Comparison of ENCODE assay signal across 2 cellular contexts in the genomic region with DNA sequence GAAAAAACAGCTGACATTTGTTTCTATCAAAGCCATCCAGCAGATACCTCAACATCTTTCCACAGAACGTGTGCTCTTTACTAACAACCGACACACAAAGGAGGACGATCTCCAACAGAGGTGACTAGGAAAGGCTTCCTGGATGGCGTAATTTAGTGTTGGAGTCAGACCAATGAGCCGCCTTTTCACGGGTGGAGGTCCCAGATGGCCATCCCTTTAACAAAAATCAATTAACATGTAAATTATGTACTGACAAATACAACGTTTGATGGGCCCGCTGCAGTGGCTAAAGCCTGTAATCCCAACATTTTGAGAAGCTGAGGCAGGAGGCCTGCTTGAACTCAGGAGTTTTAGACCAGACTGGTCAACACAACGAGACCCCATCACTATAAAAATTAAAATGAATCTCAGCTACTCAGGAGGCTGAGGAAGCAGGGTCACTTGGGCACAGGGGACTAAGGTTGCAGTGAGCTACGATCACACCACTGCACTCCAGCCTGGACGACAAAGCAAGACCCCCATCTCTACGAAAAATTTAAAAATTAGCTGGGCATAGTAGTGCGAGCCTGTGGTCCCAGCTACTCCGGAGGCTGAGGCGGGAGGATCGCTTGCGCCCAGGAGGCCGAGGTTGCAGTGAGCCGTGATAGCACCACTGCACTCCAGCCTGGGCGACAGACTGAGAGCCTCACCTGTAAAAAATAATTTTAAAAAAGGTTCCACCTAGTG.
A peak's percentile ranks its signal among the peaks of the same experiment; 100 is the strongest.
TF ChIP-seq lines count a peak whose summit lies in the region.

No MANE protein-coding gene starts in this region.

TF ChIP-seq in IMR-90, 13 proteins besides CTCF, POLR2A, EP300 and RAD21:
- TF ChIP-seq BHLHE40 (IDR thresholded peaks at IDR 0.05; ENCODE audit: low read depth, low read length), result no peak
- TF ChIP-seq NFE2L2 (IDR thresholded peaks at IDR 0.05; ENCODE audit: low read depth, low read length), result no peak
- no peak for TF ChIP-seq MXI1 (IDR thresholded peaks at IDR 0.05; ENCODE audit: borderline replicate concordance, low read depth, low read length)
- no peak for TF ChIP-seq MAFK (IDR thresholded peaks at IDR 0.05; ENCODE audit: low read depth, low read length)
- TF ChIP-seq, protein P1, sequence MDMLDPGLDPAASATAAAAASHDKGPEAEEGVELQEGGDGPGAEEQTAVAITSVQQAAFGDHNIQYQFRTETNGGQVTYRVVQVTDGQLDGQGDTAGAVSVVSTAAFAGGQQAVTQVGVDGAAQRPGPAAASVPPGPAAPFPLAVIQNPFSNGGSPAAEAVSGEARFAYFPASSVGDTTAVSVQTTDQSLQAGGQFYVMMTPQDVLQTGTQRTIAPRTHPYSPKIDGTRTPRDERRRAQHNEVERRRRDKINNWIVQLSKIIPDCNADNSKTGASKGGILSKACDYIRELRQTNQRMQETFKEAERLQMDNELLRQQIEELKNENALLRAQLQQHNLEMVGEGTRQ (IDR thresholded peaks at IDR 0.05; ENCODE audit: low read depth, low read length), result no peak
- TF ChIP-seq, protein P2, sequence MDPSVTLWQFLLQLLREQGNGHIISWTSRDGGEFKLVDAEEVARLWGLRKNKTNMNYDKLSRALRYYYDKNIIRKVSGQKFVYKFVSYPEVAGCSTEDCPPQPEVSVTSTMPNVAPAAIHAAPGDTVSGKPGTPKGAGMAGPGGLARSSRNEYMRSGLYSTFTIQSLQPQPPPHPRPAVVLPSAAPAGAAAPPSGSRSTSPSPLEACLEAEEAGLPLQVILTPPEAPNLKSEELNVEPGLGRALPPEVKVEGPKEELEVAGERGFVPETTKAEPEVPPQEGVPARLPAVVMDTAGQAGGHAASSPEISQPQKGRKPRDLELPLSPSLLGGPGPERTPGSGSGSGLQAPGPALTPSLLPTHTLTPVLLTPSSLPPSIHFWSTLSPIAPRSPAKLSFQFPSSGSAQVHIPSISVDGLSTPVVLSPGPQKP (IDR thresholded peaks at IDR 0.05; ENCODE audit: borderline replicate concordance, low read depth, low read length), result no peak
- no peak for TF ChIP-seq SMC3 (IDR thresholded peaks at IDR 0.05; ENCODE audit: low read depth, low read length)
- no peak for TF ChIP-seq RCOR1 (IDR thresholded peaks at IDR 0.05; ENCODE audit: insufficient replicate concordance, low read length)
- TF ChIP-seq CEBPB (IDR thresholded peaks at IDR 0.05; ENCODE audit: low read depth, low read length), result no peak
- TF ChIP-seq FOS (IDR thresholded peaks at IDR 0.05; ENCODE audit: low read depth, low read length), result no peak
- TF ChIP-seq MAZ (IDR thresholded peaks at IDR 0.05; ENCODE audit: borderline replicate concordance, low read depth, low read length), result no peak
- TF ChIP-seq CHD1 (IDR thresholded peaks at IDR 0.05; ENCODE audit: low read depth, low read length), result no peak
- TF ChIP-seq RFX5 (IDR thresholded peaks at IDR 0.05; ENCODE audit: low read depth, low read length), result no peak

TF ChIP-seq in GM12878, 131 proteins besides CTCF, POLR2A, EP300 and RAD21:
- TF ChIP-seq MEF2A (IDR thresholded peaks at IDR 0.05; ENCODE audit: insufficient read depth, low read depth, low read length), result no peak
- TF ChIP-seq, protein P3, sequence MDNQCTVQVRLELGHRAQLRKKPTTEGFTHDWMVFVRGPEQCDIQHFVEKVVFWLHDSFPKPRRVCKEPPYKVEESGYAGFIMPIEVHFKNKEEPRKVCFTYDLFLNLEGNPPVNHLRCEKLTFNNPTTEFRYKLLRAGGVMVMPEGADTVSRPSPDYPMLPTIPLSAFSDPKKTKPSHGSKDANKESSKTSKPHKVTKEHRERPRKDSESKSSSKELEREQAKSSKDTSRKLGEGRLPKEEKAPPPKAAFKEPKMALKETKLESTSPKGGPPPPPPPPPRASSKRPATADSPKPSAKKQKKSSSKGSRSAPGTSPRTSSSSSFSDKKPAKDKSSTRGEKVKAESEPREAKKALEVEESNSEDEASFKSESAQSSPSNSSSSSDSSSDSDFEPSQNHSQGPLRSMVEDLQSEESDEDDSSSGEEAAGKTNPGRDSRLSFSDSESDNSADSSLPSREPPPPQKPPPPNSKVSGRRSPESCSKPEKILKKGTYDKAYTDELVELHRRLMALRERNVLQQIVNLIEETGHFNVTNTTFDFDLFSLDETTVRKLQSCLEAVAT (IDR thresholded peaks at IDR 0.05), result peak; percentile 81
- TF ChIP-seq BMI1 (IDR thresholded peaks at IDR 0.05; ENCODE audit: borderline replicate concordance), result no peak
- TF ChIP-seq, protein P4, sequence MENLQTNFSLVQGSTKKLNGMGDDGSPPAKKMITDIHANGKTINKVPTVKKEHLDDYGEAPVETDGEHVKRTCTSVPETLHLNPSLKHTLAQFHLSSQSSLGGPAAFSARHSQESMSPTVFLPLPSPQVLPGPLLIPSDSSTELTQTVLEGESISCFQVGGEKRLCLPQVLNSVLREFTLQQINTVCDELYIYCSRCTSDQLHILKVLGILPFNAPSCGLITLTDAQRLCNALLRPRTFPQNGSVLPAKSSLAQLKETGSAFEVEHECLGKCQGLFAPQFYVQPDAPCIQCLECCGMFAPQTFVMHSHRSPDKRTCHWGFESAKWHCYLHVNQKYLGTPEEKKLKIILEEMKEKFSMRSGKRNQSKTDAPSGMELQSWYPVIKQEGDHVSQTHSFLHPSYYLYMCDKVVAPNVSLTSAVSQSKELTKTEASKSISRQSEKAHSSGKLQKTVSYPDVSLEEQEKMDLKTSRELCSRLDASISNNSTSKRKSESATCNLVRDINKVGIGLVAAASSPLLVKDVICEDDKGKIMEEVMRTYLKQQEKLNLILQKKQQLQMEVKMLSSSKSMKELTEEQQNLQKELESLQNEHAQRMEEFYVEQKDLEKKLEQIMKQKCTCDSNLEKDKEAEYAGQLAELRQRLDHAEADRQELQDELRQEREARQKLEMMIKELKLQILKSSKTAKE (IDR thresholded peaks at IDR 0.05; ENCODE audit: low read depth, poor library complexity, severe bottlenecking), result no peak
- TF ChIP-seq, protein P5, sequence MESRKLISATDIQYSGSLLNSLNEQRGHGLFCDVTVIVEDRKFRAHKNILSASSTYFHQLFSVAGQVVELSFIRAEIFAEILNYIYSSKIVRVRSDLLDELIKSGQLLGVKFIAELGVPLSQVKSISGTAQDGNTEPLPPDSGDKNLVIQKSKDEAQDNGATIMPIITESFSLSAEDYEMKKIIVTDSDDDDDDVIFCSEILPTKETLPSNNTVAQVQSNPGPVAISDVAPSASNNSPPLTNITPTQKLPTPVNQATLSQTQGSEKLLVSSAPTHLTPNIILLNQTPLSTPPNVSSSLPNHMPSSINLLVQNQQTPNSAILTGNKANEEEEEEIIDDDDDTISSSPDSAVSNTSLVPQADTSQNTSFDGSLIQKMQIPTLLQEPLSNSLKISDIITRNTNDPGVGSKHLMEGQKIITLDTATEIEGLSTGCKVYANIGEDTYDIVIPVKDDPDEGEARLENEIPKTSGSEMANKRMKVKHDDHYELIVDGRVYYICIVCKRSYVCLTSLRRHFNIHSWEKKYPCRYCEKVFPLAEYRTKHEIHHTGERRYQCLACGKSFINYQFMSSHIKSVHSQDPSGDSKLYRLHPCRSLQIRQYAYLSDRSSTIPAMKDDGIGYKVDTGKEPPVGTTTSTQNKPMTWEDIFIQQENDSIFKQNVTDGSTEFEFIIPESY (IDR thresholded peaks at IDR 0.05), result peak; percentile 84
- TF ChIP-seq CREM (IDR thresholded peaks at IDR 0.05; ENCODE audit: low read depth), result no peak
- no peak for TF ChIP-seq NR2C1 (IDR thresholded peaks at IDR 0.05)
